In genomic region chr9:70260606-70261005, GRCh38 we compare ENCODE assay signal across 8 cellular contexts. TPM values are rescaled to one million over a fixed set of nuclear protein-coding genes. Genes with fewer than 3 reads are reported as not detected.
DNase-seq lines count a peak whose midpoint lies in the region; ATAC-seq and TF ChIP-seq lines count a peak whose summit lies in the region.

No MANE protein-coding gene starts in this region.

- no peak overlapping the region for H3K27ac Mint-ChIP-seq in WTC11

- H3K36me3 Mint-ChIP-seq in WTC11: peaks cover 33% of the 10 kb centered on the region

- CTCF ChIA-PET in WTC11 (lab: Charles Lee): no interaction called here

- TF ChIP-seq CTCF in DND-41 (IDR thresholded peaks at IDR 0.05; ENCODE audit: borderline replicate concordance, extremely low read depth, low read length, poor library complexity, severe bottlenecking) (no peak), WTC11 (IDR thresholded peaks at IDR 0.05) (no peak)

- H3K9me3 ChIP-seq in DND-41 (ENCODE audit: insufficient read depth, low read length, severe bottlenecking): no peaks in the 10 kb centered on the region
- no peaks in the 10 kb centered on the region for H3K9me3 ChIP-seq in mesodermal cell (ENCODE audit: control insufficient read depth, low read length)

- H3K36me3 ChIP-seq in DND-41 (ENCODE audit: insufficient read depth, low read length): peaks cover 53% of the 10 kb centered on the region
- peaks cover 51% of the 10 kb centered on the region for H3K36me3 ChIP-seq in mesodermal cell (ENCODE audit: control insufficient read depth, insufficient read depth, low read length)

- peaks cover 46% of the 10 kb centered on the region for H3K4me1 Mint-ChIP-seq in WTC11

- H3K27ac ChIP-seq in DND-41 (ENCODE audit: low read length) (peak overlapping the region; percentile 36; the same call in 1 of the 2 replicates), mesodermal cell (ENCODE audit: low read depth, low read length, severe bottlenecking) (no peak overlapping the region)

- POLR2A ChIA-PET in WTC11 (lab: Charles Lee): no interaction called here

- H3K27me3 ChIP-seq in DND-41 (ENCODE audit: insufficient read depth, low read length, poor library complexity): no peaks in the 10 kb centered on the region

- peaks cover 5% of the 10 kb centered on the region; the same call in 1 of the 2 replicates for H3K27me3 Mint-ChIP-seq in WTC11 (ENCODE audit: low read depth)

- H3K4me2 ChIP-seq in DND-41 (ENCODE audit: insufficient read depth, low read length): peak overlapping the region; percentile 78

- peaks cover 74% of the 10 kb centered on the region for H3K79me2 ChIP-seq in DND-41 (ENCODE audit: insufficient read depth, low read length)

- H3K4me3 ChIP-seq in DND-41 (ENCODE audit: low read depth in 1 of 2, low read length in 2 of 2) (peak overlapping the region in 1 of 2 experiments; percentile 98; a peak in 2 of 4 replicates), mesodermal cell (ENCODE audit: extremely low read depth, insufficient read depth, low read length, poor library complexity, severe bottlenecking) (peak overlapping the region; percentile 75)

- DNase-seq in DND-41 (no peak), WTC11 (ENCODE audit: low spot score) (no peak), AML-193 (lab: John Stamatoyannopoulos, UW) (no peak), NCI-H2081 treated with DMSO at 0.1 percent for 48 hours (lab: John Stamatoyannopoulos, UW) (no peak), pons (ENCODE audit: low spot score) (no peak), KG1 (lab: John Stamatoyannopoulos, UW) (no peak)

- WGBS in mesodermal cell (ENCODE audit: insufficient coverage in 2 of 2), 2 experiments: 90 to 92% methylated on average over 4 to 7 of the region's 8 CpGs

- no peak for ATAC-seq in DND-41 (ENCODE audit: insufficient read depth, low read depth)
- ATAC-seq in GM21515 (IDR thresholded peaks at IDR 0.05; ENCODE audit: unreplicated experiment): peak; percentile 22
- ATAC-seq in WTC11: no peak

- peak overlapping the region; percentile 97; the same call in 1 of the 2 replicates for H3K9ac ChIP-seq in DND-41 (ENCODE audit: low read depth, low read length)

- no peaks in the 10 kb centered on the region for H3K9me3 Mint-ChIP-seq in WTC11

- H2AFZ ChIP-seq in DND-41 (ENCODE audit: low read depth, low read length): no peak overlapping the region

- peak overlapping the region; percentile 91 for H3K4me3 Mint-ChIP-seq in WTC11

- peaks cover 64% of the 10 kb centered on the region for H3K4me1 ChIP-seq in DND-41 (ENCODE audit: insufficient read depth, low read length)
- peaks cover 13% of the 10 kb centered on the region for H3K4me1 ChIP-seq in mesodermal cell (ENCODE audit: control insufficient read depth, insufficient read depth, low read length, poor library complexity, severe bottlenecking)

- peaks cover 47% of the 10 kb centered on the region for H4K20me1 ChIP-seq in DND-41 (ENCODE audit: insufficient read depth, low read length)

TF ChIP-seq in WTC11, 78 proteins besides CTCF, POLR2A, EP300 and RAD21:
- TF ChIP-seq ZNF671 (CRISPR knock-in tag; IDR thresholded peaks at IDR 0.05) (no peak), FOXP1 (CRISPR knock-in tag; IDR thresholded peaks at IDR 0.05; ENCODE audit: borderline replicate concordance) (no peak), ZNF138 (CRISPR knock-in tag; conservative IDR thresholded peaks at IDR 0.05) (no peak)
TF ChIP-seq in WTC11: peak in this region for 0.

RNA-seq across cellular contexts. Expression of gene SMC5, which starts 1.8 kb away (rescaled TPM):
- total RNA-seq in WTC11 (2021): 20.2 to 21.8 TPM (median 21.4 TPM) in 3 replicates
- polyA plus RNA-seq in mesodermal cell (2013, experiment 1 of 2): 24.0 TPM
- polyA plus RNA-seq in mesodermal cell (2013, experiment 2 of 2): 29.9 TPM
